1 cellular context compared by ENCODE assay signal in genomic region chr18:3261035-3261392, GRCh38.
TF ChIP-seq lines count a peak whose summit lies in the region.

No MANE protein-coding gene starts in this region.

TF ChIP-seq in K562, 482 proteins besides CTCF, POLR2A, EP300 and RAD21 (continued from another document and continues in another):
- TF ChIP-seq, protein P1, sequence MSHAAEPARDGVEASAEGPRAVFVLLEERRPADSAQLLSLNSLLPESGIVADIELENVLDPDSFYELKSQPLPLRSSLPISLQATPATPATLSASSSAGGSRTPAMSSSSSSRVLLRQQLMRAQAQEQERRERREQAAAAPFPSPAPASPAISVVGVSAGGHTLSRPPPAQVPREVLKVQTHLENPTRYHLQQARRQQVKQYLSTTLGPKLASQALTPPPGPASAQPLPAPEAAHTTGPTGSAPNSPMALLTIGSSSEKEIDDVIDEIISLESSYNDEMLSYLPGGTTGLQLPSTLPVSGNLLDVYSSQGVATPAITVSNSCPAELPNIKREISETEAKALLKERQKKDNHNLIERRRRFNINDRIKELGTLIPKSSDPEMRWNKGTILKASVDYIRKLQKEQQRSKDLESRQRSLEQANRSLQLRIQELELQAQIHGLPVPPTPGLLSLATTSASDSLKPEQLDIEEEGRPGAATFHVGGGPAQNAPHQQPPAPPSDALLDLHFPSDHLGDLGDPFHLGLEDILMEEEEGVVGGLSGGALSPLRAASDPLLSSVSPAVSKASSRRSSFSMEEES (CRISPR knock-in tag; IDR thresholded peaks at IDR 0.05), result no peak
- TF ChIP-seq, protein P2, sequence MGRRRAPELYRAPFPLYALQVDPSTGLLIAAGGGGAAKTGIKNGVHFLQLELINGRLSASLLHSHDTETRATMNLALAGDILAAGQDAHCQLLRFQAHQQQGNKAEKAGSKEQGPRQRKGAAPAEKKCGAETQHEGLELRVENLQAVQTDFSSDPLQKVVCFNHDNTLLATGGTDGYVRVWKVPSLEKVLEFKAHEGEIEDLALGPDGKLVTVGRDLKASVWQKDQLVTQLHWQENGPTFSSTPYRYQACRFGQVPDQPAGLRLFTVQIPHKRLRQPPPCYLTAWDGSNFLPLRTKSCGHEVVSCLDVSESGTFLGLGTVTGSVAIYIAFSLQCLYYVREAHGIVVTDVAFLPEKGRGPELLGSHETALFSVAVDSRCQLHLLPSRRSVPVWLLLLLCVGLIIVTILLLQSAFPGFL (CRISPR knock-in tag; IDR thresholded peaks at IDR 0.05), result 0 out of 2 replicates have a peak, but pooled peaks have one; percentile 17
- TF ChIP-seq PTRF (tag; IDR thresholded peaks at IDR 0.05), result no peak
- TF ChIP-seq ZBTB5 (IDR thresholded peaks at IDR 0.05), result no peak
- no peak for TF ChIP-seq CBX1 (IDR thresholded peaks at IDR 0.05; ENCODE audit: low read depth)
- TF ChIP-seq PHF21A (IDR thresholded peaks at IDR 0.05; ENCODE audit: borderline replicate concordance, low read depth), result no peak
- no peak for TF ChIP-seq RBBP5 (IDR thresholded peaks at IDR 0.05; ENCODE audit: borderline replicate concordance, insufficient read depth, low read length, poor library complexity, severe bottlenecking)
- TF ChIP-seq, protein P3, sequence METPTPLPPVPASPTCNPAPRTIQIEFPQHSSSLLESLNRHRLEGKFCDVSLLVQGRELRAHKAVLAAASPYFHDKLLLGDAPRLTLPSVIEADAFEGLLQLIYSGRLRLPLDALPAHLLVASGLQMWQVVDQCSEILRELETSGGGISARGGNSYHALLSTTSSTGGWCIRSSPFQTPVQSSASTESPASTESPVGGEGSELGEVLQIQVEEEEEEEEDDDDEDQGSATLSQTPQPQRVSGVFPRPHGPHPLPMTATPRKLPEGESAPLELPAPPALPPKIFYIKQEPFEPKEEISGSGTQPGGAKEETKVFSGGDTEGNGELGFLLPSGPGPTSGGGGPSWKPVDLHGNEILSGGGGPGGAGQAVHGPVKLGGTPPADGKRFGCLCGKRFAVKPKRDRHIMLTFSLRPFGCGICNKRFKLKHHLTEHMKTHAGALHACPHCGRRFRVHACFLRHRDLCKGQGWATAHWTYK (CRISPR knock-in tag; IDR thresholded peaks at IDR 0.05), result peak; percentile 17; the same call in 1 of the 2 replicates
- TF ChIP-seq RBM22 (IDR thresholded peaks at IDR 0.05; ENCODE audit: low read depth, low read length, poor library complexity, severe bottlenecking), result no peak
- TF ChIP-seq RAD51 (IDR thresholded peaks at IDR 0.05; ENCODE audit: borderline replicate concordance, low read depth), result no peak
- no peak for TF ChIP-seq TOE1 (IDR thresholded peaks at IDR 0.05; ENCODE audit: borderline replicate concordance)
- no peak for TF ChIP-seq TOE1 (CRISPR knock-in tag; IDR thresholded peaks at IDR 0.05; ENCODE audit: borderline replicate concordance, low read depth)
- no peak for TF ChIP-seq KAT8 (IDR thresholded peaks at IDR 0.05; ENCODE audit: low read depth)
- no peak for TF ChIP-seq ZNF324 (CRISPR knock-in tag; IDR thresholded peaks at IDR 0.05)
- no peak for TF ChIP-seq SMC3 (conservative IDR thresholded peaks at IDR 0.05; ENCODE audit: insufficient read depth, low read depth, low read length)
- TF ChIP-seq, protein P4, sequence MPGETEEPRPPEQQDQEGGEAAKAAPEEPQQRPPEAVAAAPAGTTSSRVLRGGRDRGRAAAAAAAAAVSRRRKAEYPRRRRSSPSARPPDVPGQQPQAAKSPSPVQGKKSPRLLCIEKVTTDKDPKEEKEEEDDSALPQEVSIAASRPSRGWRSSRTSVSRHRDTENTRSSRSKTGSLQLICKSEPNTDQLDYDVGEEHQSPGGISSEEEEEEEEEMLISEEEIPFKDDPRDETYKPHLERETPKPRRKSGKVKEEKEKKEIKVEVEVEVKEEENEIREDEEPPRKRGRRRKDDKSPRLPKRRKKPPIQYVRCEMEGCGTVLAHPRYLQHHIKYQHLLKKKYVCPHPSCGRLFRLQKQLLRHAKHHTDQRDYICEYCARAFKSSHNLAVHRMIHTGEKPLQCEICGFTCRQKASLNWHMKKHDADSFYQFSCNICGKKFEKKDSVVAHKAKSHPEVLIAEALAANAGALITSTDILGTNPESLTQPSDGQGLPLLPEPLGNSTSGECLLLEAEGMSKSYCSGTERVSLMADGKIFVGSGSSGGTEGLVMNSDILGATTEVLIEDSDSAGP (CRISPR knock-in tag; IDR thresholded peaks at IDR 0.05), result no peak
- TF ChIP-seq ZNF395 (CRISPR knock-in tag; IDR thresholded peaks at IDR 0.05), result peak; percentile 2; the same call in 1 of the 2 replicates
- no peak for TF ChIP-seq ZNF740 (CRISPR knock-in tag; IDR thresholded peaks at IDR 0.05)
- no peak for TF ChIP-seq ZNF740 (tag; IDR thresholded peaks at IDR 0.05)
- no peak for TF ChIP-seq LEF1 (IDR thresholded peaks at IDR 0.05)
- no peak for TF ChIP-seq IFI16 (CRISPR knock-in tag; IDR thresholded peaks at IDR 0.05)
- 0 out of 2 replicates have a peak, but pooled peaks have one; percentile 4 for TF ChIP-seq JUND (IDR thresholded peaks at IDR 0.05; ENCODE audit: borderline replicate concordance, low read depth, low read length)
- no peak for TF ChIP-seq JUND (tag; IDR thresholded peaks at IDR 0.05; ENCODE audit: borderline replicate concordance, low read depth, low read length)
- TF ChIP-seq PRDM10 (IDR thresholded peaks at IDR 0.05; ENCODE audit: partially characterized antibody), result no peak
- no peak for TF ChIP-seq THAP7 (CRISPR knock-in tag; IDR thresholded peaks at IDR 0.05)
- no peak for TF ChIP-seq ZNF232 (CRISPR knock-in tag; IDR thresholded peaks at IDR 0.05)
- TF ChIP-seq ZFP1 (CRISPR knock-in tag; IDR thresholded peaks at IDR 0.05), result no peak
- no peak for TF ChIP-seq FOXO4 (CRISPR knock-in tag; IDR thresholded peaks at IDR 0.05)
- TF ChIP-seq SREBF2 (CRISPR knock-in tag; IDR thresholded peaks at IDR 0.05), result no peak
- TF ChIP-seq, protein P5, sequence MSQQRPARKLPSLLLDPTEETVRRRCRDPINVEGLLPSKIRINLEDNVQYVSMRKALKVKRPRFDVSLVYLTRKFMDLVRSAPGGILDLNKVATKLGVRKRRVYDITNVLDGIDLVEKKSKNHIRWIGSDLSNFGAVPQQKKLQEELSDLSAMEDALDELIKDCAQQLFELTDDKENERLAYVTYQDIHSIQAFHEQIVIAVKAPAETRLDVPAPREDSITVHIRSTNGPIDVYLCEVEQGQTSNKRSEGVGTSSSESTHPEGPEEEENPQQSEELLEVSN (IDR thresholded peaks at IDR 0.05; ENCODE audit: borderline replicate concordance in 1 of 2, extremely low read depth in 1 of 2, insufficient read depth in 1 of 2, insufficient read length in 1 of 2, low read depth in 1 of 2, low read length in 1 of 2, poor library complexity in 1 of 2, severe bottlenecking in 1 of 2), result no peak
- no peak for TF ChIP-seq ZNF316 (IDR thresholded peaks at IDR 0.05)
- no peak for TF ChIP-seq CCNT2 (IDR thresholded peaks at IDR 0.05; ENCODE audit: borderline replicate concordance, extremely low read depth, insufficient read length, low read depth, low read length)
- TF ChIP-seq ATF2 (CRISPR knock-in tag; IDR thresholded peaks at IDR 0.05), result no peak
- TF ChIP-seq YY1 (IDR thresholded peaks at IDR 0.05; ENCODE audit: borderline replicate concordance in 1 of 3, control insufficient read depth in 1 of 3, extremely low read depth in 1 of 3, insufficient read depth in 3 of 3, insufficient read length in 1 of 3, insufficient replicate concordance in 2 of 3, low read depth in 1 of 3, low read length in 2 of 3), result no peak
- TF ChIP-seq MAZ (CRISPR knock-in tag; conservative IDR thresholded peaks at IDR 0.05 in 1 of 2, IDR thresholded peaks at IDR 0.05 in 1 of 2), result no peak; a peak in 1 of 4 replicates
- TF ChIP-seq ZC3H4 (CRISPR knock-in tag; IDR thresholded peaks at IDR 0.05; ENCODE audit: borderline replicate concordance), result no peak
- no peak for TF ChIP-seq POLR2B (IDR thresholded peaks at IDR 0.05; ENCODE audit: low read depth, partially characterized antibody)
- TF ChIP-seq KAT2B (IDR thresholded peaks at IDR 0.05; ENCODE audit: low read depth, low read length), result no peak
- no peak for TF ChIP-seq RBM14 (IDR thresholded peaks at IDR 0.05; ENCODE audit: borderline replicate concordance, insufficient read depth, low read depth, low read length)
